10 cellular contexts compared by ENCODE assay signal in the genomic region with DNA sequence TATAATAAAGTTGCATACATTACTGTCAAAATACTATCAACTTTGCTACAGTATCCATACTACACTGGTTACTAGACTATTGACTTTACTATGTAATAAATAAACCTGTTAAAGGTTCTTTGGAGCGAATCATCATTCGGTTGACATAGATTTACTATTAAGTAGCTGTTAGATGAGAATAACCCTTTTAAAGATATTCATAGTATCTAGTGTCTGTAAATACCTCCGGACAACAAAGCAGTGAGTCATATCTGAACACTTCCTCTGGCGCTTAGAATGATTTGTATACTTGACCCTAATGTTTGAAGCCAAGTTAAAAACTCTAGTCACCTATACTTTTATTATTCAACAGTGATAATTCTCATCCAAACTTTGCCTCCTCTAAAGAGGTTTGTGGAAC.
DNase-seq lines count a peak whose midpoint lies in the region; ATAC-seq, FAIRE-seq and TF ChIP-seq lines count a peak whose summit lies in the region.
"Had no signal": no experiment of that assay in that cellular context is flagged by ENCODE, and none has a peak within 500 bp of the region (broad histone marks: within the 10 kb centered on the region; RNA-seq: fewer than 3 reads in every experiment).

No MANE protein-coding gene starts in this region.

- H3K36me3 ChIP-seq in breast epithelium, result no peaks in the 10 kb centered on the region
- H3K36me3 ChIP-seq: thyroid gland had no signal

- no peaks in the 10 kb centered on the region for H3K4me1 ChIP-seq in breast epithelium
- H3K4me1 ChIP-seq: body of pancreas, thyroid gland had no signal

- ATAC-seq in GM19467 (IDR thresholded peaks at IDR 0.05; ENCODE audit: unreplicated experiment), result peak; percentile 81
- ATAC-seq in HG03442 (IDR thresholded peaks at IDR 0.05; ENCODE audit: unreplicated experiment), result peak; percentile 69
- ATAC-seq in GM21381 (IDR thresholded peaks at IDR 0.05; ENCODE audit: unreplicated experiment), result no peak
- ATAC-seq: body of pancreas, HepG2 had no signal

- no peak for TF ChIP-seq CTCF in breast epithelium (IDR thresholded peaks at IDR 0.05)

- no peaks in the 10 kb centered on the region for H3K27me3 ChIP-seq in breast epithelium
- H3K27me3 ChIP-seq: body of pancreas, thyroid gland had no signal

- FAIRE-seq in urothelium cell line (lab: Jason Lieb, UNC), result no peak
- FAIRE-seq: HepG2 had no signal

- no peak overlapping the region for H3K4me3 ChIP-seq in breast epithelium
- H3K4me3 ChIP-seq: body of pancreas, thyroid gland had no signal

- TF ChIP-seq POLR2A in breast epithelium (IDR thresholded peaks at IDR 0.05), result no peak
- no peak for TF ChIP-seq POLR2A in erythroblast (IDR thresholded peaks at IDR 0.05; ENCODE audit: low read length)

- DNase-seq in breast epithelium (ENCODE audit: low spot score in 2 of 2) (no peak), urothelium cell line (ENCODE audit: low spot score) (peak; percentile 30), erythroblast (lab: John Stamatoyannopoulos, UW) (no peak), NCI-H1694 treated with DMSO at 0.1 percent for 48 hours (lab: John Stamatoyannopoulos, UW) (no peak)
- DNase-seq: body of pancreas, thyroid gland had no signal

- H3K9me3 ChIP-seq in breast epithelium, result no peaks in the 10 kb centered on the region
- H3K9me3 ChIP-seq: body of pancreas, thyroid gland had no signal

- intact Hi-C loops in breast epithelium (cut with DNase I; ENCODE audit: low total_unique reads), result no loop called here

- peak overlapping the region; percentile 8 to 66 for H3K27ac ChIP-seq in breast epithelium
- H3K27ac ChIP-seq: body of pancreas, thyroid gland had no signal
